9 cellular contexts compared by ENCODE assay signal in the genomic region with DNA sequence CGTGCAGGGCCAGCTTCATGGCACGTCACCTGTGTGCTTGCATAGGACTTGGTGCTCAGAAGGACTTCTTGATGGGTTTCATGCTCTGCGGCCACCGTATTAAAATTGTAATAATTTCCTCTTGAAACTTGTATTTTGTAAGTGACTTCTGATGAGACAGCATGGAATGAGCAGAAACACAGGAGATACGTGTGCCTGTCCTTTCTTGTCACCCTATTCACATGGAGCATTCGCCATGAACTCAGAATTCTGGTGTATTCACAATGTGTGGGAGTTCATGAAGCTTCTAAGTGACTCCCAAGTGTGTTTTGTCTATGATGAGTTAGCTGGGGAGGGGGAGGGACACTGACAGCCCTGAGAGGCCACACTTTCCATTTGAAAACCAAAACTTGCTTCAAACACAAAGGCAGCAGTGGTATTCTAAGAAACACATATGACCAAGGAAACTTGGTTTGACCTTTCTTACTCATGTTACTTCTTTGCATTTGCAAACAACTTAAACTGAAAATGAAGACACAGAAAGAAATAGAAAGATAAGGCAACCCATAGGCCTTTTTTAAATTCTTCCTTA.
A peak's percentile ranks its signal among the peaks of the same experiment; 100 is the strongest.
DNase-seq lines count a peak whose midpoint lies in the region; ATAC-seq and TF ChIP-seq lines count a peak whose summit lies in the region.
"Had no signal": no experiment of that assay in that cellular context is flagged by ENCODE, and none has a peak within 500 bp of the region (broad histone marks: within the 10 kb centered on the region; RNA-seq: fewer than 3 reads in every experiment).

No MANE protein-coding gene starts in this region.

- H3K4me3 ChIP-seq in skeletal muscle cell (ENCODE audit: low read depth, low read length) (no peak overlapping the region), colonic mucosa (no peak overlapping the region), PC-3 (ENCODE audit: low read length) (no peak overlapping the region)
- H3K4me3 ChIP-seq: SJCRH30 had no signal

- no peaks in the 10 kb centered on the region for H3K79me2 ChIP-seq in PC-3 (ENCODE audit: low read length)

- H3K27me3 ChIP-seq in colonic mucosa (no peaks in the 10 kb centered on the region), PC-3 (ENCODE audit: low read length) (no peaks in the 10 kb centered on the region)
- H3K27me3 ChIP-seq: SJCRH30 had no signal

- H3K4me1 ChIP-seq in colonic mucosa (no peaks in the 10 kb centered on the region), PC-3 (ENCODE audit: insufficient read depth, low read length) (peaks cover 21% of the 10 kb centered on the region)
- H3K4me1 ChIP-seq: SJCRH30 had no signal

- H3F3A ChIP-seq in PC-3 (ENCODE audit: low read length, unreplicated experiment), result no peaks in the 10 kb centered on the region

- DNase-seq in activated B cell treated with CpG ODN at 0.5 μM for 24 hours (no peak), skeletal muscle cell (ENCODE audit: low read depth) (peak; percentile 10), colonic mucosa (no peak), LoVo (ENCODE audit: low spot score) (no peak), PC-3 (no peak)
- DNase-seq in effector CD4-positive, alpha-beta T cell, result no peak
- DNase-seq: SJCRH30 had no signal

- no peaks in the 10 kb centered on the region for H3K9me3 ChIP-seq in colonic mucosa
- H3K9me3 ChIP-seq in PC-3 (ENCODE audit: low read length), result no peaks in the 10 kb centered on the region
- H3K9me3 ChIP-seq: SJCRH30 had no signal

- H4K20me1 ChIP-seq in PC-3 (ENCODE audit: low read length), result no peaks in the 10 kb centered on the region

- H3K27ac ChIP-seq in colonic mucosa (no peak overlapping the region), PC-3 (ENCODE audit: low read length) (no peak overlapping the region)
- H3K27ac ChIP-seq: SJCRH30 had no signal

- H2AFZ ChIP-seq in PC-3 (ENCODE audit: low read length), result no peak overlapping the region

- H3K27ac Mint-ChIP-seq in activated B cell treated with CpG ODN at 0.5 μM for 24 hours, result peak overlapping the region; percentile 28

- H3K36me3 ChIP-seq in colonic mucosa (no peaks in the 10 kb centered on the region), PC-3 (ENCODE audit: low read depth, low read length) (no peaks in the 10 kb centered on the region)
- H3K36me3 ChIP-seq: SJCRH30 had no signal

- H3K27me3 Mint-ChIP-seq in activated B cell treated with CpG ODN at 0.5 μM for 24 hours, result no peaks in the 10 kb centered on the region

- intact Hi-C loops in activated B cell treated with CpG ODN at 0.5 μM for 24 hours (cut with micrococcal nuclease), result loop anchor here (5.0 kb wide), 2 partner anchors 92 to 152 kb away; partner anchors contain the start of gene NEDD9
- intact Hi-C loops in colonic mucosa (cut with DNase I), result no loop called here
- intact Hi-C loops in PC-3 (cut with micrococcal nuclease), result no loop called here

- CTCF ChIA-PET in activated B cell treated with CpG ODN at 0.5 μM for 24 hours (lab: Charles Lee), result interaction anchor here (1.4 kb wide), 1 partner anchor 171 kb away, joined by 4 read pairs; no protein-coding TSS in a partner anchor
- CTCF ChIA-PET in PC-3 (lab: Charles Lee), result no interaction called here

- H3K9me3 Mint-ChIP-seq in activated B cell treated with CpG ODN at 0.5 μM for 24 hours, result no peaks in the 10 kb centered on the region

- H3K4me2 ChIP-seq in PC-3 (ENCODE audit: low read length), result no peak overlapping the region

- H3K4me1 Mint-ChIP-seq in activated B cell treated with CpG ODN at 0.5 μM for 24 hours, result peaks cover 46% of the 10 kb centered on the region

- ATAC-seq in GM18511 (IDR thresholded peaks at IDR 0.05; ENCODE audit: unreplicated experiment) (peak; percentile 85), HG02588 (IDR thresholded peaks at IDR 0.05; ENCODE audit: unreplicated experiment) (peak; percentile 75), activated B cell treated with CpG ODN at 0.5 μM for 24 hours (ENCODE audit: low read depth) (peak; percentile 28), PC-3 (no peak)

- POLR2A ChIA-PET in activated B cell treated with CpG ODN at 0.5 μM for 24 hours (lab: Charles Lee), result interaction anchor here (0.7 to 1.4 kb wide), 2 partner anchors 47 to 94 kb away, joined by 3 to 5 read pairs; no protein-coding TSS in a partner anchor
- POLR2A ChIA-PET in PC-3 (lab: Charles Lee; ENCODE audit: unreplicated experiment), result no interaction called here

- no peak overlapping the region for H3K4me3 Mint-ChIP-seq in activated B cell treated with CpG ODN at 0.5 μM for 24 hours

- H3K9ac ChIP-seq in colonic mucosa (ENCODE audit: low read depth in 2 of 2, low read length in 2 of 2) (peak overlapping the region in 1 of 2 donors; percentile 41), PC-3 (ENCODE audit: low read length) (no peak overlapping the region)

- no peaks in the 10 kb centered on the region for H3K9me2 ChIP-seq in PC-3 (replicated peaks; ENCODE audit: low read length)

- peaks cover 58% of the 10 kb centered on the region for H3K36me3 Mint-ChIP-seq in activated B cell treated with CpG ODN at 0.5 μM for 24 hours (ENCODE audit: low read depth)

- BruUV-seq in PC-3 (replicated peaks; lab: Mats Ljungman, UMichigan), result no TSS peak

- TF ChIP-seq CTCF in activated B cell treated with CpG ODN at 0.5 μM for 24 hours (IDR thresholded peaks at IDR 0.05), result no peak
- TF ChIP-seq CTCF in colonic mucosa (IDR thresholded peaks at IDR 0.05), result no peak
- TF ChIP-seq CTCF in PC-3 (conservative IDR thresholded peaks at IDR 0.05; ENCODE audit: low read depth, low read length), result no peak
